Comparison of ENCODE assay signal across 1 cellular context in genomic region chr19:15427991-15428471, GRCh38.
TF ChIP-seq lines count a peak whose summit lies in the region.

No MANE protein-coding gene starts in this region.

TF ChIP-seq in GM12878, 131 proteins besides CTCF, POLR2A, EP300 and RAD21:
- TF ChIP-seq KDM1A (IDR thresholded peaks at IDR 0.05; ENCODE audit: borderline replicate concordance) (no peak), CBFB (IDR thresholded peaks at IDR 0.05; ENCODE audit: low read depth) (no peak), BMI1 (IDR thresholded peaks at IDR 0.05; ENCODE audit: borderline replicate concordance) (no peak), ZBTB4 (CRISPR knock-in tag; IDR thresholded peaks at IDR 0.05) (no peak)
